ENCODE assay signal across 9 cellular contexts in the genomic region with DNA sequence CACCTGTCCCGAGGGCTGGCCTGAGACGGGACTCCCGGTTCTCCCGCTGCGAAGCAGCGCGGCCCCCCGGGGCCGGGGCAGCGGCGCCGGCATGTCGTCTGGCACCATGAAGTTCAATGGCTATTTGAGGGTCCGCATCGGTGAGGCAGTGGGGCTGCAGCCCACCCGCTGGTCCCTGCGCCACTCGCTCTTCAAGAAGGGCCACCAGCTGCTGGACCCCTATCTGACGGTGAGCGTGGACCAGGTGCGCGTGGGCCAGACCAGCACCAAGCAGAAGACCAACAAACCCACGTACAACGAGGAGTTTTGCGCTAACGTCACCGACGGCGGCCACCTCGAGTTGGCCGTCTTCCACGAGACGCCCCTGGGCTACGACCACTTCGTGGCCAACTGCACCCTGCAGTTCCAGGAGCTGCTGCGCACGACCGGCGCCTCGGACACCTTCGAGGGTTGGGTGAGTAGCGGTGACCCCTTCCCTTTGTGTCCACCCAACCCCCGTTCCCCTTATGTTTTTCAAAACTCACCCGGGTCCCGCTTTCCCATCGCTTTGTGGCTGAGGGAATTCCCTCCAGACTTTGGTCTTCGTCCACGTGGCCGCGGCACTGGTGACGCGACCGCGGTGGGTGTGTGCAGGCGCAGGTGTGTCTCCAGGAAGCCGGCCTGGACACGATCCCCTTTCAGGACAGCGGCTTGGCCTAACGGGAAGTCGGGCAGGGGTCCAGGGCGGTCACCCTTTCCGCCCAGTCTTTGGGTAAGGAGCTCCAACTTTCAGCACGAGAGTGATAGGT. TPM values are rescaled to one million over a fixed set of nuclear protein-coding genes. Genes with fewer than 3 reads are reported as not detected.
DNase-seq lines count a peak whose midpoint lies in the region; ATAC-seq and TF ChIP-seq lines count a peak whose summit lies in the region.
"Had no signal": no experiment of that assay in that cellular context is flagged by ENCODE, and none has a peak within 500 bp of the region (broad histone marks: within the 10 kb centered on the region; RNA-seq: fewer than 3 reads in every experiment).

No MANE protein-coding gene starts in this region.

- peaks cover 22% of the 10 kb centered on the region for H3K36me3 Mint-ChIP-seq in activated naive CD4-positive, alpha-beta T cell treated with anti-CD3 and anti-CD28 coated beads, Interleukin-2, amount 50 U/mL, for 24 hours

- H3K36me3 ChIP-seq in ES-I3 (ENCODE audit: insufficient read depth, low read length) (no peaks in the 10 kb centered on the region), right atrium auricular region (no peaks in the 10 kb centered on the region), skeletal muscle satellite cell (ENCODE audit: insufficient read depth, low read length) (no peaks in the 10 kb centered on the region), SJCRH30 (no peaks in the 10 kb centered on the region)

- peak overlapping the region; percentile 97 for H3K4me2 ChIP-seq in skeletal muscle satellite cell (ENCODE audit: low read length)

- H3K4me3 Mint-ChIP-seq in activated naive CD4-positive, alpha-beta T cell treated with anti-CD3 and anti-CD28 coated beads, Interleukin-2, amount 50 U/mL, for 24 hours: peak overlapping the region; percentile 95

- H3K9me3 ChIP-seq in ES-I3 (ENCODE audit: control insufficient read depth, insufficient read depth, low read length) (no peaks in the 10 kb centered on the region), right atrium auricular region (peaks cover 0 to 8% of the 10 kb centered on the region in 2 donors), skeletal muscle satellite cell (replicated peaks; ENCODE audit: low read length) (no peaks in the 10 kb centered on the region), SJCRH30 (replicated peaks) (0 out of 2 replicates have a peak, but pooled peaks cover 3% of the 10 kb centered on the region)

- H3K27ac ChIP-seq in HL-60 (replicated peaks): no peak overlapping the region
- H3K27ac ChIP-seq in right atrium auricular region: peak overlapping the region; percentile 70 to 76
- no peak overlapping the region for H3K27ac ChIP-seq in SJCRH30

- ATAC-seq in GM18502 (IDR thresholded peaks at IDR 0.05; ENCODE audit: poor library complexity, unreplicated experiment): no peak

- peak overlapping the region; percentile 95 for H3K27ac Mint-ChIP-seq in activated naive CD4-positive, alpha-beta T cell treated with anti-CD3 and anti-CD28 coated beads, Interleukin-2, amount 50 U/mL, for 24 hours

- peaks cover 30% of the 10 kb centered on the region for H3K4me1 Mint-ChIP-seq in activated naive CD4-positive, alpha-beta T cell treated with anti-CD3 and anti-CD28 coated beads, Interleukin-2, amount 50 U/mL, for 24 hours

- no peaks in the 10 kb centered on the region for H3K4me1 ChIP-seq in ES-I3 (ENCODE audit: insufficient read depth, low read length)
- H3K4me1 ChIP-seq in right atrium auricular region: peaks cover 0 to 19% of the 10 kb centered on the region in 2 donors
- peaks cover 14% of the 10 kb centered on the region for H3K4me1 ChIP-seq in skeletal muscle satellite cell (ENCODE audit: control insufficient read depth, insufficient read depth, low read length)
- no peaks in the 10 kb centered on the region for H3K4me1 ChIP-seq in SJCRH30

- no peak for DNase-seq in HL-60 (ENCODE audit: low read depth in 1 of 2, low spot score in 1 of 2)
- no peak for DNase-seq in right atrium auricular region (ENCODE audit: low spot score)
- DNase-seq in SJCRH30: no peak
- no peak for DNase-seq in SKM-1 treated with dmso at 0.1 percent for 144 hours (lab: John Stamatoyannopoulos, UW; ENCODE audit: unreplicated experiment)

- H3K4me3 ChIP-seq in HL-60 (replicated peaks; ENCODE audit: insufficient read depth, low read length): peak overlapping the region; percentile 63
- H3K4me3 ChIP-seq in right atrium auricular region: peak overlapping the region; percentile 50 to 83
- peak overlapping the region; percentile 76 for H3K4me3 ChIP-seq in skeletal muscle satellite cell (ENCODE audit: low read length)
- no peak overlapping the region for H3K4me3 ChIP-seq in SJCRH30

- H3K27me3 ChIP-seq in HL-60 (ENCODE audit: insufficient read depth, poor library complexity, severe bottlenecking) (peaks cover 36% of the 10 kb centered on the region), right atrium auricular region (no peaks in the 10 kb centered on the region), skeletal muscle satellite cell (ENCODE audit: control insufficient read depth, insufficient read depth, low read length) (peaks cover 59% of the 10 kb centered on the region), SJCRH30 (no peaks in the 10 kb centered on the region)

- no peaks in the 10 kb centered on the region for H3K9me3 Mint-ChIP-seq in activated naive CD4-positive, alpha-beta T cell treated with anti-CD3 and anti-CD28 coated beads, Interleukin-2, amount 50 U/mL, for 24 hours

- TF ChIP-seq CTCF in HL-60 (IDR thresholded peaks at IDR 0.05; ENCODE audit: insufficient read depth, low read length) (no peak), right atrium auricular region (IDR thresholded peaks at IDR 0.05) (no peak)

- H3K27me3 Mint-ChIP-seq in activated naive CD4-positive, alpha-beta T cell treated with anti-CD3 and anti-CD28 coated beads, Interleukin-2, amount 50 U/mL, for 24 hours: no peaks in the 10 kb centered on the region

- H3K9ac ChIP-seq in ES-I3 (ENCODE audit: low read depth, low read length): peak overlapping the region; percentile 83
- H3K9ac ChIP-seq in skeletal muscle satellite cell (ENCODE audit: low read depth, low read length): no peak overlapping the region

RNA-seq across cellular contexts. Expression of gene PRKCH, which starts 0.8 kb away (rescaled TPM):
- total RNA-seq in right atrium auricular region: 10 to 100 TPM; 24.9 to 40.3 TPM
- 5.9 and 17.2 TPM in 2 replicates for total RNA-seq in skeletal muscle satellite cell (2012; rRNA removed)
- 6.7 and 6.8 TPM in 2 replicates for total RNA-seq in SJCRH30 (2014; rRNA removed; shearing (Covaris generic))

RNA-seq across cellular contexts. Expression of gene TMEM30B, which starts 41.1 kb away (rescaled TPM):
- total RNA-seq in right atrium auricular region: 1 to 10 TPM; 2.0 to 3.7 TPM
- under 0.01 TPM in 1 of 2 replicates, not detected in the other for total RNA-seq in skeletal muscle satellite cell (2012; rRNA removed)
- total RNA-seq in SJCRH30 (2014; rRNA removed; shearing (Covaris generic)): 6.2 and 7.4 TPM in 2 replicates
- total RNA-seq: HT1080 had no signal

Comparison
In these comparisons a context has a peak if more than half of its experiments do, and no peak if none do; other contexts are left out.
1. H3K27ac ChIP-seq: peak in right atrium auricular region (2 of 2); none in HL-60 (single experiment) and SJCRH30 (single experiment).